Comparison of ENCODE assay signal across 10 cellular contexts in the genomic region with DNA sequence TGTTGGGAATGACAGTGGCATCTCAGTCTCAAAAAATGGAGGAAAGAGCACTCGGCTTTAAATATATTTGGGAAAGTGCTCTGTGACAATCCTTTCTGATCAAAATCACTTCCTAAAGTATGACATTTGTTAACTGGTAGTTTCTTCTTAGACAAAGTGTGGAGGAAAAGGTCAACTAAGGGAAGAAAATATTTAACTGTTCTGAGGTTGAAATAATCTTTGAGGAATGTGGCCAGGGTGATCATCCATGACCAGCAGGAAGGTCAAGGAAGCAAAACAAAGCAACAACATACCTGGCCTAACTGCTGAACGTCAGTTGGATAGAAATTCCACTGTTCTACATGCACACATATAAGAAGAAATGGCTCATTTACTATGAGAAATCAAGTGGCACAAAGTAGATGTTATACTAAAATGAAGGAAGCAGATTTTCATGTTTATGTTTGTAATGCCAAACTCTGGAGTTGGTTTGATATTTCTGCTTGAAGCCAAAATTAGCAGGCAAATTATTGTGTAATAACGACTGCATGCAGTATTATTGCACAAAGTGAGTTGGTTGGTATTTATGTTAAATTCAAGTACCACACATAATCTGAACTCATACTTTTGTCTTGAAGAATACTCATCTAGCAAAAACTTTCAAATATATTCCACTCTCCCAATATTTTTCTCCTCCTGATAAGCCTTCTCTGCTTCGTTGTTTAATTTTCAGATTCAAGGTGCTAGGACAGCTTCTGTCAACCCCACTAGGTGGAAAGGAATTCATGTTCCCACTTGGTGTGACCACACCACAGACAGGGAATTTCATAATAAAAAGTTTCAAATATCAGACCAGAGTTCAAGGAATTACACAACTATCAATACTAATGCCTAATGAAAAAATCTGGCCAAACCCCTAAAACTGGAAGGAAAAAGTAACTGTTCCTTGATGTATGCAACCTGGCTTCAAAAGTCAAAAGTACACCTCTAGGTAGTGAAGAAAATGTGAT.
DNase-seq lines count a peak whose midpoint lies in the region; ATAC-seq and TF ChIP-seq lines count a peak whose summit lies in the region.
"Had no signal": no experiment of that assay in that cellular context is flagged by ENCODE, and none has a peak within 500 bp of the region (broad histone marks: within the 10 kb centered on the region; RNA-seq: fewer than 3 reads in every experiment).

No MANE protein-coding gene starts in this region.

- ATAC-seq in Panc1: no peak
- no peak for ATAC-seq in foreskin keratinocyte
- ATAC-seq in HG02763 (IDR thresholded peaks at IDR 0.05; ENCODE audit: unreplicated experiment): no peak

- peaks cover 31% of the 10 kb centered on the region for H3K36me3 Mint-ChIP-seq in activated CD4-positive, alpha-beta T cell treated with anti-CD3 and anti-CD28 coated beads, Interleukin-2, amount 10 ng/mL, durations not matched to agents 24 days and 14 days (ENCODE audit: low read depth)

- peaks cover 34% of the 10 kb centered on the region for H3K4me1 Mint-ChIP-seq in activated CD4-positive, alpha-beta T cell treated with anti-CD3 and anti-CD28 coated beads, Interleukin-2, amount 10 ng/mL, durations not matched to agents 24 days and 14 days

- no peak for TF ChIP-seq POLR2A in sigmoid colon (IDR thresholded peaks at IDR 0.05)

- no peaks in the 10 kb centered on the region for H3K27me3 Mint-ChIP-seq in activated CD4-positive, alpha-beta T cell treated with anti-CD3 and anti-CD28 coated beads, Interleukin-2, amount 10 ng/mL, durations not matched to agents 24 days and 14 days

- H3K27me3 ChIP-seq in Panc1 (ENCODE audit: control insufficient read depth, insufficient read depth, low read length) (no peaks in the 10 kb centered on the region), foreskin keratinocyte (no peaks in the 10 kb centered on the region), sigmoid colon (no peaks in the 10 kb centered on the region)

- H3K4me1 ChIP-seq in Panc1 (ENCODE audit: control insufficient read depth, insufficient read depth, low read length) (peaks cover 16% of the 10 kb centered on the region), foreskin keratinocyte (peaks cover 23% of the 10 kb centered on the region), sigmoid colon (peaks cover 0 to 23% (median 13%) of the 10 kb centered on the region in 4 donors)

- H3K27ac Mint-ChIP-seq in activated CD4-positive, alpha-beta T cell treated with anti-CD3 and anti-CD28 coated beads, Interleukin-2, amount 10 ng/mL, durations not matched to agents 24 days and 14 days: no peak overlapping the region

- POLR2A ChIA-PET in Panc1 (lab: Charles Lee): no interaction called here

- H3K9me3 Mint-ChIP-seq in activated CD4-positive, alpha-beta T cell treated with anti-CD3 and anti-CD28 coated beads, Interleukin-2, amount 10 ng/mL, durations not matched to agents 24 days and 14 days: peaks cover 4% of the 10 kb centered on the region

- H3K27ac ChIP-seq in Panc1 (ENCODE audit: low read length): 0 out of 2 replicates have a peak overlapping the region, but pooled peaks have one; percentile 3
- peak overlapping the region; percentile 46 for H3K27ac ChIP-seq in foreskin keratinocyte
- peak overlapping the region; percentile 3 to 62 (median 26) for H3K27ac ChIP-seq in sigmoid colon

- H3K4me3 Mint-ChIP-seq in activated CD4-positive, alpha-beta T cell treated with anti-CD3 and anti-CD28 coated beads, Interleukin-2, amount 10 ng/mL, durations not matched to agents 24 days and 14 days: no peak overlapping the region

- in situ Hi-C loops in Panc1 (cut with HindIII; ENCODE audit: low pct_unique_long_range_greater_than_20kb, low sequenced_read_pairs): no loop called here

- TF ChIP-seq EP300 in sigmoid colon (IDR thresholded peaks at IDR 0.05): no peak

- intact Hi-C loops in Panc1 (cut with micrococcal nuclease; ENCODE audit: unreplicated experiment): loop anchor here (10.0 kb wide), 1 partner anchor 45 kb away; no protein-coding TSS in a partner anchor
- intact Hi-C loops in sigmoid colon (cut with DNase I): no loop called here
- intact Hi-C loops in activated CD4-positive, alpha-beta T cell treated with anti-CD3 and anti-CD28 coated beads, Interleukin-2, amount 10 ng/mL, durations not matched to agents 24 days and 14 days (cut with micrococcal nuclease): loop anchor here (10.0 kb wide), 1 partner anchor 415 kb away; a partner anchor contains a TSS

- DNase-seq in EH (ENCODE audit: low read depth): peak; percentile 43
- DNase-seq in Panc1 (ENCODE audit: low read depth, low spot score): no peak
- no peak for DNase-seq in foreskin keratinocyte
- no peak for DNase-seq in sigmoid colon
- no peak for DNase-seq in NCI-H510A treated with DMSO at 0.1 percent for 48 hours (lab: John Stamatoyannopoulos, UW)
- DNase-seq in activated CD4-positive, alpha-beta T cell treated with anti-CD3 and anti-CD28 coated beads, Interleukin-2, amount 10 ng/mL, durations not matched to agents 24 days and 14 days: no peak
- DNase-seq in stimulated activated CD4-positive, alpha-beta T cell treated with anti-CD3 and anti-CD28 coated beads, Interleukin-4, amount 100 ng/mL, for 1 hour: no peak
- DNase-seq: activated CD4-positive, alpha-beta T cell treated with anti-CD3 and anti-CD28 coated beads for 4 hours; NCI-H748 treated with DMSO at 0.1 percent for 48 hours had no signal

- TF ChIP-seq CTCF in Panc1 (IDR thresholded peaks at IDR 0.05) (no peak), foreskin keratinocyte (conservative IDR thresholded peaks at IDR 0.05) (no peak), sigmoid colon (IDR thresholded peaks at IDR 0.05) (no peak)

- 78 to 83% methylated on average over 4 of the region's 4 CpGs for WGBS in sigmoid colon, 2 donors

- H3K9me3 ChIP-seq in Panc1 (ENCODE audit: control insufficient read depth, insufficient read depth, low read depth, low read length) (no peaks in the 10 kb centered on the region), sigmoid colon (no peaks in the 10 kb centered on the region)

- H3K4me3 ChIP-seq in Panc1 (ENCODE audit: low read depth in 2 of 2, low read length in 2 of 2) (no peak overlapping the region), sigmoid colon (no peak overlapping the region)

- H3K36me3 ChIP-seq in Panc1 (ENCODE audit: control insufficient read depth, insufficient read depth, low read length) (no peaks in the 10 kb centered on the region), sigmoid colon (no peaks in the 10 kb centered on the region)

- CTCF ChIA-PET in Panc1 (lab: Charles Lee): interaction anchor here (0.5 kb wide), 1 partner anchor 8 kb away, joined by 6 read pairs; no protein-coding TSS in a partner anchor

- BruUV-seq in Panc1 (replicated peaks; lab: Mats Ljungman, UMichigan): no TSS peak
